ENCODE assay signal across 13 cellular contexts in the genomic region with DNA sequence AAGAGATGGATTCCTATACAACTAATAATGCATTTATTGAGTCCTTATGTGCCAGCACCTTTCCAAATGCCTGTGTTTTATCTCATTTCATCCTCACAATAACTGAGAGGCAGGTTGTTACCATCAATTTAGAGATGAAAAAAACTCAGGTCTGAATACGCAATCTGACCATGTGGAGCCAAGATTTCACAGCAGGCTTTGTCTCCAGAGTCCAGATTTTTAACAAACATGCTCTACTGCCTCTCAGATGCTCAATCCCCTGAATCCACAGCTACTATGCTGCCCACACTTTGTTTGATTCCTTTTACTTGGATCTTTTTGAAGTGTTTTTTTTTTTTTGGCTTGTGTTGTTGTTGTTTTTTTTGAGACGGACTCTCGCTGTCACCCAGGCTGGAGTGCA.
"Had no signal": no experiment of that assay in that cellular context is flagged by ENCODE, and none has a peak within 500 bp of the region (broad histone marks: within the 10 kb centered on the region; RNA-seq: fewer than 3 reads in every experiment).

No MANE protein-coding gene starts in this region.

- ATAC-seq: left colon; stimulated activated naive CD8-positive, alpha-beta T cell treated with anti-CD3 and anti-CD28 coated beads, Interleukin-15, Interleukin-2, amounts not matched to agents 100 U/mL and 50 U/mL, for 24 hours had no signal

- H3K36me3 ChIP-seq: esophagus muscularis mucosa, suprapubic skin had no signal

- H3K9me3 Mint-ChIP-seq: activated naive CD4-positive, alpha-beta T cell treated with anti-CD3 and anti-CD28 coated beads, Interleukin-2, amount 10 ng/mL, durations not matched to agents 7 days and 5 days; activated T-helper 2 cell treated with anti-CD3 and anti-CD28 coated beads, Interferon-gamma antibody, Interleukin-2, Interleukin-4, amounts not matched to agents 10 μg/mL and 5 μg/mL and 100 μg/mL, durations not matched to agents 14 hours and 24 hours and 36 hours; central memory CD8-positive, alpha-beta T cell; T-helper 1 cell treated with Interleukin-12 subunit alpha and Interleukin-12 subunit beta and Interleukin-4 antibody, amounts not matched to agents 30 μg/mL and 1 μg/mL, for 36 hours had no signal

- H3K9me3 ChIP-seq: esophagus muscularis mucosa, suprapubic skin had no signal

- H3K27ac ChIP-seq: esophagus muscularis mucosa, suprapubic skin had no signal

- DNase-seq: activated CD4-positive, alpha-beta T cell treated with anti-CD3 and anti-CD28 coated beads for 48 hours; activated naive CD4-positive, alpha-beta T cell treated with anti-CD3 and anti-CD28 coated beads, Interleukin-2, amount 10 ng/mL, durations not matched to agents 7 days and 5 days; activated T-cell treated with anti-CD3 and anti-CD28 coated beads for 4 hours; left colon; stimulated activated CD4-positive, alpha-beta T cell treated with anti-CD3 and anti-CD28 coated beads, Interleukin-4, amount 100 ng/mL, for 1 hour; stimulated activated CD8-positive, alpha-beta memory T cell treated with anti-CD3 and anti-CD28 coated beads, Interleukin-4, amount 100 ng/mL, for 48 hours; stimulated activated naive CD8-positive, alpha-beta T cell treated with anti-CD3 and anti-CD28 coated beads, Interleukin-15, Interleukin-2, amounts not matched to agents 100 U/mL and 50 U/mL, for 24 hours had no signal

- H3K27me3 Mint-ChIP-seq: central memory CD8-positive, alpha-beta T cell had no signal

- H3K27me3 ChIP-seq: dorsolateral prefrontal cortex, esophagus muscularis mucosa, suprapubic skin had no signal

- H3K4me3 Mint-ChIP-seq: activated naive CD4-positive, alpha-beta T cell treated with anti-CD3 and anti-CD28 coated beads, Interleukin-2, amount 10 ng/mL, durations not matched to agents 7 days and 5 days; central memory CD8-positive, alpha-beta T cell; T-helper 1 cell treated with Interleukin-12 subunit alpha and Interleukin-12 subunit beta and Interleukin-4 antibody, amounts not matched to agents 30 μg/mL and 1 μg/mL, for 36 hours had no signal

- H3K36me3 Mint-ChIP-seq: activated naive CD4-positive, alpha-beta T cell treated with anti-CD3 and anti-CD28 coated beads, Interleukin-2, amount 10 ng/mL, durations not matched to agents 7 days and 5 days had no signal

- H3K4me3 ChIP-seq: dorsolateral prefrontal cortex, esophagus muscularis mucosa, suprapubic skin had no signal

- H3K27ac Mint-ChIP-seq: activated naive CD4-positive, alpha-beta T cell treated with anti-CD3 and anti-CD28 coated beads, Interleukin-2, amount 10 ng/mL, durations not matched to agents 7 days and 5 days; activated T-helper 2 cell treated with anti-CD3 and anti-CD28 coated beads, Interferon-gamma antibody, Interleukin-2, Interleukin-4, amounts not matched to agents 10 μg/mL and 5 μg/mL and 100 μg/mL, durations not matched to agents 14 hours and 24 hours and 36 hours; T-helper 1 cell treated with Interleukin-12 subunit alpha and Interleukin-12 subunit beta and Interleukin-4 antibody, amounts not matched to agents 30 μg/mL and 1 μg/mL, for 36 hours had no signal
